Comparison of ENCODE assay signal across 21 cellular contexts in genomic region chr1:84634536-84635205, GRCh38. TPM values are rescaled to one million over a fixed set of nuclear protein-coding genes. Genes with fewer than 3 reads are reported as not detected.
DNase-seq lines count a peak whose midpoint lies in the region; ATAC-seq and TF ChIP-seq lines count a peak whose summit lies in the region.
"Had no signal": no experiment of that assay in that cellular context is flagged by ENCODE, and none has a peak within 500 bp of the region (broad histone marks: within the 10 kb centered on the region; RNA-seq: fewer than 3 reads in every experiment).

No MANE protein-coding gene starts in this region.

- no peak overlapping the region for H4K12ac ChIP-seq in trophoblast cell (ENCODE audit: low read depth, low read length)

- DNase-seq in SIG-M5 treated with dmso at 0.1 percent for 504 hours (lab: John Stamatoyannopoulos, UW; ENCODE audit: unreplicated experiment) (peak; percentile 48), SIG-M5 (lab: John Stamatoyannopoulos, UW) (no peak), WTC11 (ENCODE audit: low spot score) (no peak), iris pigment epithelial cell (ENCODE audit: low read depth) (peak; percentile 11), trophoblast cell (peak; percentile 72 to 80), SW 1271 (lab: John Stamatoyannopoulos, UW) (no peak)
- DNase-seq in effector memory CD4-positive, alpha-beta T cell = no peak
- DNase-seq: activated CD4-positive, alpha-beta T cell treated with anti-CD3 and anti-CD28 coated beads for 1 hour; activated naive CD4-positive, alpha-beta T cell; anterior cingulate cortex; DMS53; NCI-H1694 treated with DMSO at 0.1 percent for 48 hours; NCI-H446 treated with DMSO at 0.1 percent for 48 hours; retina; SK-N-SH; T1000 had no signal

- H3K18ac ChIP-seq in trophoblast cell (ENCODE audit: low read length) = no peak overlapping the region

- no peak overlapping the region for H3K27ac Mint-ChIP-seq in WTC11
- H3K27ac Mint-ChIP-seq: memory B cell had no signal

- peak; percentile 77 for ATAC-seq in WTC11
- no peak for ATAC-seq in HG03175 (IDR thresholded peaks at IDR 0.05; ENCODE audit: unreplicated experiment)
- ATAC-seq: gastroesophageal sphincter had no signal

- CTCF ChIA-PET in WTC11 (lab: Charles Lee) = no interaction called here

- peak overlapping the region; percentile 99 for H4K91ac ChIP-seq in trophoblast cell (ENCODE audit: low read depth, low read length)

- TF ChIP-seq CTCF in WTC11 (IDR thresholded peaks at IDR 0.05) = no peak

- no peak overlapping the region for H3K14ac ChIP-seq in trophoblast cell (ENCODE audit: low read length)

- H3K9me3 Mint-ChIP-seq in WTC11 = peaks cover 19% of the 10 kb centered on the region
- H3K9me3 Mint-ChIP-seq: memory B cell had no signal

- no peaks in the 10 kb centered on the region for H3K36me3 Mint-ChIP-seq in WTC11
- H3K36me3 Mint-ChIP-seq: memory B cell had no signal

- peak overlapping the region; percentile 98 for H2BK5ac ChIP-seq in trophoblast cell (ENCODE audit: low read depth, low read length, poor library complexity)

- H3K27me3 Mint-ChIP-seq in WTC11 (ENCODE audit: low read depth) = no peaks in the 10 kb centered on the region

- H3K79me2 ChIP-seq in trophoblast cell (ENCODE audit: control insufficient read depth, insufficient read depth, low read length, poor library complexity) = peaks cover 6% of the 10 kb centered on the region

- H3K4me1 ChIP-seq in trophoblast cell (ENCODE audit: control insufficient read depth in 1 of 2, insufficient read depth in 2 of 2, low read length in 2 of 2) = peaks cover 9 to 24% of the 10 kb centered on the region in 2 experiments
- no peaks in the 10 kb centered on the region for H3K4me1 ChIP-seq in effector memory CD4-positive, alpha-beta T cell (ENCODE audit: control insufficient read depth, insufficient read depth, low read length, poor library complexity, severe bottlenecking)
- H3K4me1 ChIP-seq: gastroesophageal sphincter had no signal

- H3K4me2 ChIP-seq in trophoblast cell (ENCODE audit: low read length) = peak overlapping the region; percentile 70
- H3K4me2 ChIP-seq: SK-N-SH had no signal

- no CpG with 5 or more reads among the region's 5 CpGs for WGBS in trophoblast cell (ENCODE audit: extremely low coverage, insufficient coverage, insufficient read length)

- no peak overlapping the region for H3K9ac ChIP-seq in trophoblast cell (ENCODE audit: low read length)
- H3K9ac ChIP-seq: SK-N-SH had no signal

- H3K23ac ChIP-seq in trophoblast cell (ENCODE audit: low read length) = no peak overlapping the region

- no peak overlapping the region for H2AK5ac ChIP-seq in trophoblast cell (ENCODE audit: low read length)

- no peak overlapping the region for H3K4me3 ChIP-seq in trophoblast cell (ENCODE audit: low read depth, low read length)
- H3K4me3 ChIP-seq in effector memory CD4-positive, alpha-beta T cell (ENCODE audit: insufficient read depth, low read depth, low read length, poor library complexity, severe bottlenecking) = no peak overlapping the region
- H3K4me3 ChIP-seq: gastroesophageal sphincter had no signal

- H2BK120ac ChIP-seq in trophoblast cell (ENCODE audit: insufficient read depth, low read length, poor library complexity) = peak overlapping the region; percentile 99

- peak overlapping the region; percentile 85 for H3K4ac ChIP-seq in trophoblast cell (ENCODE audit: low read depth, low read length)

- H2BK12ac ChIP-seq in trophoblast cell (ENCODE audit: low read length) = no peak overlapping the region

- H3K36me3 ChIP-seq in trophoblast cell (ENCODE audit: control insufficient read depth in 1 of 2, insufficient read depth in 2 of 2, low read length in 2 of 2) = no peaks in the 10 kb centered on the region
- H3K36me3 ChIP-seq in effector memory CD4-positive, alpha-beta T cell (ENCODE audit: control insufficient read depth, insufficient read depth, low read length) = no peaks in the 10 kb centered on the region
- H3K36me3 ChIP-seq: gastroesophageal sphincter had no signal

- no peak overlapping the region for H4K8ac ChIP-seq in trophoblast cell (ENCODE audit: low read depth, low read length)

- H3K4me1 Mint-ChIP-seq in WTC11 = peaks cover 14% of the 10 kb centered on the region
- H3K4me1 Mint-ChIP-seq: memory B cell, neural crest cell had no signal

- H3K9me3 ChIP-seq in trophoblast cell (ENCODE audit: insufficient read depth, low read depth, low read length) = no peaks in the 10 kb centered on the region
- no peaks in the 10 kb centered on the region for H3K9me3 ChIP-seq in effector memory CD4-positive, alpha-beta T cell (ENCODE audit: control insufficient read depth, low read length)
- H3K9me3 ChIP-seq: gastroesophageal sphincter, SK-N-SH had no signal

- H3K27ac ChIP-seq in trophoblast cell (ENCODE audit: low read depth, low read length) = peak overlapping the region; percentile 99
- H3K27ac ChIP-seq in effector memory CD4-positive, alpha-beta T cell (ENCODE audit: insufficient read depth, low read length, poor library complexity, severe bottlenecking) = no peak overlapping the region
- H3K27ac ChIP-seq: C4-2B, gastroesophageal sphincter had no signal

- H3K79me1 ChIP-seq in trophoblast cell (ENCODE audit: low read length) = peaks cover 34% of the 10 kb centered on the region

- no peak overlapping the region for H3K4me3 Mint-ChIP-seq in WTC11
- H3K4me3 Mint-ChIP-seq: memory B cell, neural crest cell had no signal

- H2AFZ ChIP-seq in trophoblast cell (ENCODE audit: insufficient read depth, low read length, poor library complexity) = no peak overlapping the region

- no peaks in the 10 kb centered on the region for H3K27me3 ChIP-seq in trophoblast cell (ENCODE audit: insufficient read depth, low read length)
- no peaks in the 10 kb centered on the region for H3K27me3 ChIP-seq in effector memory CD4-positive, alpha-beta T cell (replicated peaks; ENCODE audit: control insufficient read depth, insufficient read depth, low read length, poor library complexity, severe bottlenecking)
- H3K27me3 ChIP-seq: gastroesophageal sphincter had no signal

- POLR2A ChIA-PET in WTC11 (lab: Charles Lee) = no interaction called here

TF ChIP-seq in WTC11, 78 proteins besides CTCF, POLR2A, EP300 and RAD21:
- no peak for TF ChIP-seq ATF1 (CRISPR knock-in tag; IDR thresholded peaks at IDR 0.05)
- no peak for TF ChIP-seq JUN (CRISPR knock-in tag; IDR thresholded peaks at IDR 0.05)
- no peak for TF ChIP-seq SMAD4 (CRISPR knock-in tag; IDR thresholded peaks at IDR 0.05)
- no peak for TF ChIP-seq GTF2I (CRISPR knock-in tag; conservative IDR thresholded peaks at IDR 0.05)
- no peak for TF ChIP-seq ETV6 (CRISPR knock-in tag; IDR thresholded peaks at IDR 0.05)
- no peak for TF ChIP-seq FOXP4 (CRISPR knock-in tag; IDR thresholded peaks at IDR 0.05)
- no peak for TF ChIP-seq ATF6 (CRISPR knock-in tag; IDR thresholded peaks at IDR 0.05)
- no peak for TF ChIP-seq ZBTB21 (CRISPR knock-in tag; IDR thresholded peaks at IDR 0.05; ENCODE audit: borderline replicate concordance)
- no peak for TF ChIP-seq NFATC4 (CRISPR knock-in tag; IDR thresholded peaks at IDR 0.05)
TF ChIP-seq in WTC11: peak in this region for 0.

RNA-seq across cellular contexts. Expression of gene SSX2IP, which starts 55.6 kb away (rescaled TPM):
- total RNA-seq in WTC11 (2021) = 17.5 to 21.7 TPM (median 20.8 TPM) in 3 replicates
- 15.0 and 17.0 TPM in 2 replicates for polyA plus RNA-seq in trophoblast cell (2013)

Comparison
In these comparisons a context has a peak if more than half of its experiments do, and no peak if none do; other contexts are left out.
1. DNase-seq: peak in SIG-M5 treated with dmso at 0.1 percent for 504 hours (single experiment), iris pigment epithelial cell (single experiment) and trophoblast cell (2 of 2); none in SIG-M5 (single experiment), WTC11 (single experiment), SW 1271 (0 of 2) and effector memory CD4-positive, alpha-beta T cell (0 of 3).